ENCODE assay signal across 3 cellular contexts in genomic region chr16:66509576-66509975, GRCh38.
TF ChIP-seq lines count a peak whose summit lies in the region.

No MANE protein-coding gene starts in this region.

TF ChIP-seq in A549, 52 proteins besides CTCF, POLR2A, EP300 and RAD21:
- TF ChIP-seq TP53 (CRISPR knock-in tag; IDR thresholded peaks at IDR 0.05), result no peak

TF ChIP-seq in HepG2, 621 proteins besides CTCF, POLR2A, EP300 and RAD21:
- TF ChIP-seq ZNF280B (CRISPR knock-in tag; IDR thresholded peaks at IDR 0.05; ENCODE audit: borderline replicate concordance) (peak; percentile 56; the same call in 1 of the 2 replicates), ZNF230 (CRISPR knock-in tag; IDR thresholded peaks at IDR 0.05) (no peak), RELA (CRISPR knock-in tag; IDR thresholded peaks at IDR 0.05) (no peak)
TF ChIP-seq in HepG2: peak in this region for 1.

TF ChIP-seq in SK-N-SH treated with all-trans-retinoic acid at 6 μM for 48 hours, 23 proteins besides CTCF, POLR2A, EP300 and RAD21:
- TF ChIP-seq RARB (CRISPR knock-in tag; IDR thresholded peaks at IDR 0.05) (no peak), BACH2 (CRISPR knock-in tag; IDR thresholded peaks at IDR 0.05; ENCODE audit: borderline replicate concordance) (no peak), ZFP3 (CRISPR knock-in tag; IDR thresholded peaks at IDR 0.05) (no peak), SNAI2 (CRISPR knock-in tag; IDR thresholded peaks at IDR 0.05) (no peak), ZNF8 (CRISPR knock-in tag; IDR thresholded peaks at IDR 0.05) (no peak), OSR1 (CRISPR knock-in tag; IDR thresholded peaks at IDR 0.05) (no peak), ARNTL (CRISPR knock-in tag; IDR thresholded peaks at IDR 0.05; ENCODE audit: borderline replicate concordance, low read depth) (no peak), ISL1 (CRISPR knock-in tag; IDR thresholded peaks at IDR 0.05) (no peak), ESRRG (CRISPR knock-in tag; IDR thresholded peaks at IDR 0.05) (no peak), GLIS3 (CRISPR knock-in tag; IDR thresholded peaks at IDR 0.05) (no peak), PATZ1 (CRISPR knock-in tag; IDR thresholded peaks at IDR 0.05; ENCODE audit: borderline replicate concordance) (no peak), ZFP30 (CRISPR knock-in tag; IDR thresholded peaks at IDR 0.05) (no peak), PPARA (CRISPR knock-in tag; IDR thresholded peaks at IDR 0.05; ENCODE audit: borderline replicate concordance) (no peak), CSRNP3 (CRISPR knock-in tag; IDR thresholded peaks at IDR 0.05) (no peak), CSDC2 (CRISPR knock-in tag; IDR thresholded peaks at IDR 0.05) (no peak), TCF4 (CRISPR knock-in tag; IDR thresholded peaks at IDR 0.05; ENCODE audit: borderline replicate concordance) (no peak), CREB5 (CRISPR knock-in tag; IDR thresholded peaks at IDR 0.05; ENCODE audit: low read depth) (no peak), TSHZ2 (CRISPR knock-in tag; IDR thresholded peaks at IDR 0.05) (no peak)
